ENCODE assay signal across 15 cellular contexts in the genomic region with DNA sequence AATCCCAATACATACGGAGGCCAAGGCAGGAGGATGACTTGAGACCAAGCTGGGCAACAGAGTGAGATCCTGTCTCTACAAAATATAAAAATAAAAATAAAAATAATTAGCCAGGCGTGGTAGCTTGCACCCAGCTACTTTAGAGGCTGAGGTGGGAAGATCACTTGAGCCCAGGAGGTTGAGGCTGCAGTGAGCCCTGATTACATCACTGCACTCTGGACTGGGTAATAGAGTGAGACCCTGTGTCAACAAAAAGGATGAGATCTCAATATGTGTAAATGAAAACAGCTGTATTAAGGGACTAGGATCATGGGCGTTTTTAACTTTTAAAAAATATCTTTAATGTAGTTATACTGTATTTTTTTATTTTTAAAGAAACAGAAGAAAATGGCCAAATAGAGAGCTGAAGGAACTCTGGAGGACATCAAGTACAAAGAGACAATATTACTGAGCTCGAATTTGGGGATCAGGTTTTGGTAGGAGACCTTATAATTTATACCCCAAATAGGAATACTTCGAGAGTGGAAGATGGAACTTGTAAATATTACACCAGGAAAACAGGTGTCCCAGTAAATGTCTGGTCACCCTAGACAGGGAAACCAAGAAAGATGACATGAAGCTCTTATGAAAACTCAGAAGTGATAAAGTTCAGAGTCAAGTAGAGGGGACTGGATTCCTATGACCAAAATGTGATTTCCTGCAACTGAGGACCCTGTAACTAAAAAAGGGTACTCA. TPM values are rescaled to one million over a fixed set of nuclear protein-coding genes. Genes with fewer than 3 reads are reported as not detected.
DNase-seq lines count a peak whose midpoint lies in the region; ATAC-seq and TF ChIP-seq lines count a peak whose summit lies in the region.
"Had no signal": no experiment of that assay in that cellular context is flagged by ENCODE, and none has a peak within 500 bp of the region (broad histone marks: within the 10 kb centered on the region; RNA-seq: fewer than 3 reads in every experiment).

No MANE protein-coding gene starts in this region.

- H3K36me3 ChIP-seq in right lobe of liver: no peaks in the 10 kb centered on the region
- no peaks in the 10 kb centered on the region for H3K36me3 ChIP-seq in transverse colon

- DNase-seq in activated naive CD4-positive, alpha-beta T cell treated with Interleukin-2 at 50 U/mL for 16 hours: no peak
- no peak for DNase-seq in T-helper 17 cell
- DNase-seq in right lobe of liver: no peak
- no peak for DNase-seq in transverse colon
- DNase-seq in stimulated activated CD8-positive, alpha-beta memory T cell treated with anti-CD3 and anti-CD28 coated beads, Interleukin-4, amount 100 ng/mL, for 48 hours: no peak
- DNase-seq in NCI-H345 treated with DMSO at 0.1 percent for 48 hours (lab: John Stamatoyannopoulos, UW; ENCODE audit: unreplicated experiment): no peak
- DNase-seq: activated CD4-positive, alpha-beta T cell treated with anti-CD3 and anti-CD28 coated beads, Interleukin-2, amount 50 U/mL, for 1 hour; activated effector memory CD4-positive, alpha-beta T cell treated with Interleukin-2 at 50 U/mL for 16 hours; cerebellar nuclear complex; nephron progenitor cell had no signal

- 62% methylated on average over 5 of the region's 5 CpGs for WGBS in right lobe of liver (ENCODE audit: insufficient coverage, low coverage, low lambda C conversion rate, missing lambda C conversion rate)
- whole genome bisulfite sequencing in transverse colon (ENCODE audit: low coverage in 1 of 2), 2 donors: 82 to 88% methylated on average over 5 of the region's 5 CpGs

- no peaks in the 10 kb centered on the region for H3K9me3 Mint-ChIP-seq in activated naive CD4-positive, alpha-beta T cell treated with anti-CD3 and anti-CD28 coated beads, Interleukin-2, amount 50 U/mL, for 24 hours
- H3K9me3 Mint-ChIP-seq: nephron progenitor cell had no signal

- H3K27ac ChIP-seq in right lobe of liver (peak overlapping the region; percentile 72 to 90 (median 77)), transverse colon (peak overlapping the region in 3 of 4 donors; percentile 43 to 60 (median 50))

- H3K4me1 Mint-ChIP-seq in activated naive CD4-positive, alpha-beta T cell treated with anti-CD3 and anti-CD28 coated beads, Interleukin-2, amount 50 U/mL, for 24 hours: peaks cover 76% of the 10 kb centered on the region
- peaks cover 62% of the 10 kb centered on the region for H3K4me1 Mint-ChIP-seq in T-helper 17 cell

- ATAC-seq in T-helper 17 cell: no peak
- ATAC-seq in right lobe of liver: peak; percentile 37 to 47 (median 45)
- no peak for ATAC-seq in GM18505 (IDR thresholded peaks at IDR 0.05; ENCODE audit: unreplicated experiment)
- ATAC-seq: GM12878 had no signal

- peaks cover 36% of the 10 kb centered on the region for H3K36me3 Mint-ChIP-seq in activated naive CD4-positive, alpha-beta T cell treated with anti-CD3 and anti-CD28 coated beads, Interleukin-2, amount 50 U/mL, for 24 hours
- H3K36me3 Mint-ChIP-seq in T-helper 17 cell (ENCODE audit: low read depth): peaks cover 5% of the 10 kb centered on the region

- peak overlapping the region; percentile 94 for H3K27ac Mint-ChIP-seq in activated naive CD4-positive, alpha-beta T cell treated with anti-CD3 and anti-CD28 coated beads, Interleukin-2, amount 50 U/mL, for 24 hours
- peak overlapping the region; percentile 94 for H3K27ac Mint-ChIP-seq in T-helper 17 cell
- H3K27ac Mint-ChIP-seq: nephron progenitor cell had no signal

- H3K4me3 ChIP-seq in right lobe of liver: no peak overlapping the region
- H3K4me3 ChIP-seq in transverse colon: no peak overlapping the region
- H3K4me3 ChIP-seq: GM12878, skin epidermis had no signal

- in situ Hi-C loops in transverse colon (cut with MboI; ENCODE audit: low pct_ligation_motif_present in 1 of 4, low pct_unique_long_range_greater_than_20kb in 1 of 4, low sequenced_read_pairs in 3 of 4): no loop called here

- H3K9me3 ChIP-seq in T-helper 17 cell (ENCODE audit: control insufficient read depth, low read length, poor library complexity, severe bottlenecking) (no peaks in the 10 kb centered on the region), right lobe of liver (no peaks in the 10 kb centered on the region), transverse colon (no peaks in the 10 kb centered on the region)

- intact Hi-C loops in right lobe of liver (cut with DNase I): no loop called here
- intact Hi-C loops in transverse colon (cut with DNase I; ENCODE audit: low total_unique reads): no loop called here

- H3K4me1 ChIP-seq in right lobe of liver (peaks cover 0 to 28% (median 11%) of the 10 kb centered on the region in 4 donors), transverse colon (peaks cover 0 to 11% (median 3%) of the 10 kb centered on the region in 4 donors)

- H3K4me3 Mint-ChIP-seq in activated naive CD4-positive, alpha-beta T cell treated with anti-CD3 and anti-CD28 coated beads, Interleukin-2, amount 50 U/mL, for 24 hours: no peak overlapping the region
- no peak overlapping the region for H3K4me3 Mint-ChIP-seq in T-helper 17 cell
- H3K4me3 Mint-ChIP-seq: nephron progenitor cell had no signal

- no peaks in the 10 kb centered on the region for H3K27me3 Mint-ChIP-seq in activated naive CD4-positive, alpha-beta T cell treated with anti-CD3 and anti-CD28 coated beads, Interleukin-2, amount 50 U/mL, for 24 hours
- H3K27me3 Mint-ChIP-seq in T-helper 17 cell: no peaks in the 10 kb centered on the region

- H3K27me3 ChIP-seq in right lobe of liver (no peaks in the 10 kb centered on the region), transverse colon (no peaks in the 10 kb centered on the region)

- TF ChIP-seq CTCF in right lobe of liver (IDR thresholded peaks at IDR 0.05): no peak
- TF ChIP-seq CTCF in transverse colon (IDR thresholded peaks at IDR 0.05): no peak

- no peak for TF ChIP-seq POLR2A in right lobe of liver (IDR thresholded peaks at IDR 0.05)
- no peak for TF ChIP-seq POLR2A in transverse colon (IDR thresholded peaks at IDR 0.05)
- TF ChIP-seq POLR2A in GM18505 (IDR thresholded peaks at IDR 0.05; ENCODE audit: borderline replicate concordance, extremely low read depth, insufficient read depth, insufficient read length): no peak

- TF ChIP-seq EP300 in transverse colon (IDR thresholded peaks at IDR 0.05; ENCODE audit: low read depth): no peak

RNA-seq across cellular contexts. Expression of a gene that starts 13.1 kb away (rescaled TPM):
- total RNA-seq in T-helper 17 cell (10 to 100 TPM; 20.3 to 21.3 TPM), right lobe of liver (10 to 100 TPM in 2 of 6 experiments, 1 to 10 TPM in 1, under 1 TPM in 3; 0.24 to 10.4 (median 0.87) TPM), transverse colon (1 to 10 TPM in 2 of 4 donors, not detected in 2; 2.7 TPM)
- total RNA-seq: epithelial cell of proximal tubule had no signal

RNA-seq across cellular contexts. Expression of a gene that starts 43.1 kb away (rescaled TPM):
- total RNA-seq in T-helper 17 cell (1 to 10 TPM; 6.5 to 8.1 TPM), right lobe of liver (10 to 100 TPM; 17.0 to 42.8 (median 27.8) TPM), transverse colon (10 to 100 TPM in 3 of 4 donors, 1 to 10 TPM in 1; 6.2 to 54.5 (median 45.0) TPM)

Comparison
In these comparisons a context has a peak if more than half of its experiments do, and no peak if none do; other contexts are left out.
1. ATAC-seq: peak in right lobe of liver (4 of 4); none in T-helper 17 cell (single experiment) and GM18505 (single experiment).